8 cellular contexts compared by ENCODE assay signal in the genomic region with DNA sequence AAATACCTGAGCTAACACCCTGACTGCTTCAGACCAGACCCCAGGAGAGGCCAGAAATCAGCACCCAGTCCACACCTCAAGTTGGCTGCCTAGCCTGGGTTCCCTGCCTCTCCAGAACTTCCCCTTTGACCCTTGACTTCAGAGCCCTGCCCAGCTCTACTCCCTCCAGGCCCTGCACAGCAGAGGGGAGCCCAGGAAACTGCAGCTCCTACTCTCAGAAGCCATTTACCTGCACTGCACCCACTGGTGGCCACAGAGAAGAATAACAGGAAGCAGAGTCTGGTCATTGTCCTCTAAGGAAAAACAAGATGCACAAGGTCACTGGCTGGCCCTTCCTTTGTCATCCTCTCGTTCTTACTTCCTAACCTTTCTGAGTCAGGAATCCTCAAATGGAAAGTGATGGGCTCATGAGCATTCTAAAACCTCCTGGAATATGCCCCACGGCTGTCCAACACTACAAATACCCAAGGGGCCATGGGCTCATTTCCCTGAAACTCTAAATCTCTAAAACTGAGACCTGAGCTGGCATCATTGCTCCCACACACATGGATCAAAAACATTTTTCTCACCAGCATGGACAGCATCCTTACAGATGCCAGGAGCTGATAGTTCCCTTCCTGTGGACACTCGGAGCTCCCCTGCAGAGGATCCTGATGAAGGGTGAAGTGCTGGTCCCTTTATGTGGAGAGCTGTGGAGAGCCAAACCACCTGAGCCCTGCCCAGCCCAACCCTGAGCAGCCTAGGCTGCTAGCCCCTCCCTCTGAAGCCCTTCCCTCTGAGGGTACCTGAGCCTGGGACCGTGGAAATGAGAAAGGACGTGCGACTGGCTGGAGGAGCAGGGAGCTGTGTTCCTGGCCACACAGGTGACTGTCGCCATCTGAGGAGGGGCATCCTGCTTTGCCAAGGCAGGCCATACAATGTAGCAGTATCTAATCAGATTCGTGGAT. TPM values are rescaled to one million over a fixed set of nuclear protein-coding genes. Genes with fewer than 3 reads are reported as not detected.
A peak's percentile ranks its signal among the peaks of the same experiment; 100 is the strongest.
DNase-seq lines count a peak whose midpoint lies in the region; ATAC-seq and TF ChIP-seq lines count a peak whose summit lies in the region.

A gene (minus strand): TSS at position 652 of the 947 bp plus-strand sequence. CDS start 68 bp downstream, at position 584.

- TF ChIP-seq EP300 in transverse colon (IDR thresholded peaks at IDR 0.05; ENCODE audit: low read depth) = no peak

- H3K36me3 ChIP-seq in HUES48 (ENCODE audit: control insufficient read depth, insufficient read depth, low read length) (no peaks in the 10 kb centered on the region), brain microvascular endothelial cell (replicated peaks) (no peaks in the 10 kb centered on the region), transverse colon (no peaks in the 10 kb centered on the region)

- ATAC-seq in GM21526 (IDR thresholded peaks at IDR 0.05; ENCODE audit: low FRiP score, unreplicated experiment) = no peak

- intact Hi-C loops in transverse colon (cut with DNase I; ENCODE audit: low total_unique reads) = loop anchor here (10.0 kb wide), 1 partner anchor 120 kb away; no protein-coding TSS in a partner anchor

- no peak within 1 kb of the TSS for H3K9ac ChIP-seq in HUES48 (ENCODE audit: low read depth, low read length)

- H3K27me3 ChIP-seq in HUES48 (ENCODE audit: control insufficient read depth, insufficient read depth, low read length) (no peaks in the 10 kb centered on the region), brain microvascular endothelial cell (replicated peaks) (no peaks in the 10 kb centered on the region), transverse colon (no peaks in the 10 kb centered on the region)

- peak; percentile 75 for TF ChIP-seq CTCF in brain microvascular endothelial cell (IDR thresholded peaks at IDR 0.05; ENCODE audit: low read depth, low read length, missing control alignments)
- peak; percentile 56 to 80 (median 61) for TF ChIP-seq CTCF in transverse colon (IDR thresholded peaks at IDR 0.05)

- in situ Hi-C loops in brain microvascular endothelial cell (cut with HindIII; ENCODE audit: low pct_ligation_motif_present, low sequenced_read_pairs) (no loop called here), transverse colon (cut with MboI; ENCODE audit: low pct_ligation_motif_present in 1 of 4, low pct_unique_long_range_greater_than_20kb in 1 of 4, low sequenced_read_pairs in 3 of 4) (loop anchor here in 3 of 4 donors (5.0 to 25.0 kb wide), 3 partner anchors 117 to 217 kb away; a partner anchor contains a TSS)

- H3K4me1 ChIP-seq in HUES48 (ENCODE audit: control insufficient read depth, insufficient read depth, low read length) = peaks cover 13% of the 10 kb centered on the region
- H3K4me1 ChIP-seq in transverse colon = no peaks in the 10 kb centered on the region

- peak; percentile 40 for DNase-seq in activated gamma-delta T cell treated with Interleukin-2 at 50 U/mL for 16 hours
- no peak for DNase-seq in activated gamma-delta T cell (lab: John Stamatoyannopoulos, UW)
- peak; percentile 7 for DNase-seq in T-helper 22 cell (ENCODE audit: low read depth)
- no peak for DNase-seq in brain microvascular endothelial cell
- peak; percentile 11 to 28 for DNase-seq in lung microvascular endothelial cell (ENCODE audit: low read depth in 2 of 2)
- DNase-seq in transverse colon = peak; percentile 62

- 33 to 82% methylated on average over 2 to 8 of the region's 8 CpGs for WGBS in transverse colon (ENCODE audit: low coverage in 1 of 2), 2 donors

- TF ChIP-seq POLR2A in transverse colon (IDR thresholded peaks at IDR 0.05) = no peak

- H3K9me3 ChIP-seq in HUES48 (ENCODE audit: control insufficient read depth, insufficient read depth, low read length) (no peaks in the 10 kb centered on the region), transverse colon (no peaks in the 10 kb centered on the region)

- no peak within 1 kb of the TSS for H3K4me3 ChIP-seq in HUES48 (ENCODE audit: low read depth, low read length)
- no peak within 1 kb of the TSS for H3K4me3 ChIP-seq in brain microvascular endothelial cell (ENCODE audit: low read depth, low read length)
- H3K4me3 ChIP-seq in transverse colon = no peak within 1 kb of the TSS

- H3K27ac ChIP-seq in HUES48 (ENCODE audit: low read depth, low read length) (peak within 1 kb of the TSS; percentile 16), brain microvascular endothelial cell (no peak within 1 kb of the TSS), transverse colon (no peak within 1 kb of the TSS)

RNA-seq across cellular contexts. Expression of the gene that starts here (rescaled TPM):
- total RNA-seq in lung microvascular endothelial cell (not detected in 2 replicates), transverse colon (not detected)

Comparison
In these comparisons a context has a peak if more than half of its experiments do, and no peak if none do; other contexts are left out.
1. DNase-seq: peak in activated gamma-delta T cell treated with Interleukin-2 at 50 U/mL for 16 hours (single experiment) and T-helper 22 cell (single experiment); none in activated gamma-delta T cell (single experiment) and brain microvascular endothelial cell (single experiment).
2. Peak in DNase-seq in lung microvascular endothelial cell; RNA of the gene not detected or under 1 TPM.
3. Peak in DNase-seq in transverse colon; RNA of the gene not detected or under 1 TPM.